In genomic region chr4:7481227-7481626, GRCh38 we compare ENCODE assay signal across 38 cellular contexts. TPM values are rescaled to one million over a fixed set of nuclear protein-coding genes. Genes with fewer than 3 reads are reported as not detected.
"Had no signal": no experiment of that assay in that cellular context is flagged by ENCODE, and none has a peak within 500 bp of the region (broad histone marks: within the 10 kb centered on the region; RNA-seq: fewer than 3 reads in every experiment).

No MANE protein-coding gene starts in this region.

- H3K4me3 ChIP-seq: ascending aorta, cardiac muscle cell had no signal

- H3K36me3 Mint-ChIP-seq: activated CD8-positive, alpha-beta memory T cell treated with anti-CD3 and anti-CD28 coated beads, Interleukin-2, amount 10 ng/mL, durations not matched to agents 7 days and 5 days; activated naive CD4-positive, alpha-beta T cell treated with anti-CD3 and anti-CD28 coated beads, Interleukin-2, amount 10 ng/mL, durations not matched to agents 7 days and 5 days; activated naive CD4-positive, alpha-beta T cell treated with anti-CD3 and anti-CD28 coated beads, Interleukin-2, amount 50 U/mL, for 24 hours; activated naive CD8-positive, alpha-beta T cell; activated naive CD8-positive, alpha-beta T cell treated with anti-CD3 and anti-CD28 coated beads, Interleukin-2, amount 10 ng/mL, durations not matched to agents 7 days and 5 days; brain had no signal

- ATAC-seq: activated CD4-positive, alpha-beta T cell treated with anti-CD3 and anti-CD28 coated beads for 36 hours; activated CD4-positive, CD25-positive, alpha-beta regulatory T cell treated with anti-CD3 and anti-CD28 coated beads, Interleukin-2, amount 50 U/mL, for 24 hours; activated CD8-positive, alpha-beta memory T cell treated with anti-CD3 and anti-CD28 coated beads, Interleukin-2, amount 10 ng/mL, durations not matched to agents 7 days and 5 days; activated CD8-positive, alpha-beta T cell treated with anti-CD3 and anti-CD28 coated beads, Interleukin-2, amount 10 ng/mL, durations not matched to agents 7 days and 5 days; activated naive CD8-positive, alpha-beta T cell treated with anti-CD3 and anti-CD28 coated beads, Interleukin-2, amount 50 U/mL, for 24 hours had no signal

- H3K4me1 ChIP-seq: ascending aorta had no signal

- H3K9me3 Mint-ChIP-seq: activated CD4-positive, alpha-beta memory T cell treated with anti-CD3 and anti-CD28 coated beads, Interleukin-2, amount 10 ng/mL, durations not matched to agents 7 days and 5 days; activated CD4-positive, alpha-beta T cell treated with anti-CD3 and anti-CD28 coated beads, Interleukin-2, amount 10 ng/mL, durations not matched to agents 7 days and 5 days; activated naive CD4-positive, alpha-beta T cell treated with anti-CD3 and anti-CD28 coated beads, Interleukin-2, amount 50 U/mL, for 24 hours; activated naive CD8-positive, alpha-beta T cell treated with anti-CD3 and anti-CD28 coated beads, Interleukin-2, amount 10 ng/mL, durations not matched to agents 7 days and 5 days; activated naive CD8-positive, alpha-beta T cell treated with anti-CD3 and anti-CD28 coated beads, Interleukin-2, amount 50 U/mL, for 24 hours; activated T-cell treated with anti-CD3 and anti-CD28 coated beads, Interleukin-2, amount 50 U/mL, for 24 hours; activated T-helper 2 cell treated with anti-CD3 and anti-CD28 coated beads, Interferon-gamma antibody, Interleukin-2, Interleukin-4, amounts not matched to agents 10 μg/mL and 5 μg/mL and 100 μg/mL, durations not matched to agents 14 hours and 24 hours and 36 hours; central memory CD8-positive, alpha-beta T cell; T-helper 1 cell treated with Interleukin-12 subunit alpha and Interleukin-12 subunit beta and Interleukin-4 antibody, amounts not matched to agents 30 μg/mL and 1 μg/mL, for 36 hours; T-helper 2 cell treated with Interferon-gamma antibody and Interleukin-4, amounts not matched to agents 5 μg/mL and 100 μg/mL, for 36 hours had no signal

- H3K4me1 Mint-ChIP-seq: activated CD4-positive, alpha-beta memory T cell treated with anti-CD3 and anti-CD28 coated beads, Interleukin-2, amount 10 ng/mL, durations not matched to agents 7 days and 5 days; activated CD4-positive, alpha-beta T cell treated with anti-CD3 and anti-CD28 coated beads for 36 hours; activated CD4-positive, alpha-beta T cell treated with anti-CD3 and anti-CD28 coated beads, Interleukin-2, amount 10 ng/mL, durations not matched to agents 7 days and 5 days; activated CD8-positive, alpha-beta memory T cell treated with anti-CD3 and anti-CD28 coated beads, Interleukin-2, amount 10 ng/mL, durations not matched to agents 7 days and 5 days; activated naive CD4-positive, alpha-beta T cell treated with anti-CD3 and anti-CD28 coated beads, Interleukin-2, amount 10 ng/mL, durations not matched to agents 7 days and 5 days; activated naive CD4-positive, alpha-beta T cell treated with anti-CD3 and anti-CD28 coated beads, Interleukin-2, amount 50 U/mL, for 24 hours; activated naive CD8-positive, alpha-beta T cell treated with anti-CD3 and anti-CD28 coated beads, Interleukin-2, amount 10 ng/mL, durations not matched to agents 7 days and 5 days; activated naive CD8-positive, alpha-beta T cell treated with anti-CD3 and anti-CD28 coated beads, Interleukin-2, amount 50 U/mL, for 24 hours; central memory CD8-positive, alpha-beta T cell had no signal

- DNase-seq: activated CD4-positive, alpha-beta memory T cell treated with anti-CD3 and anti-CD28 coated beads, Interleukin-2, amount 10 ng/mL, durations not matched to agents 7 days and 5 days; activated CD4-positive, alpha-beta T cell treated with anti-CD3 and anti-CD28 coated beads for 1 hour; activated CD4-positive, alpha-beta T cell treated with anti-CD3 and anti-CD28 coated beads for 36 hours; activated CD4-positive, alpha-beta T cell treated with anti-CD3 and anti-CD28 coated beads for 48 hours; activated CD4-positive, alpha-beta T cell treated with anti-CD3 and anti-CD28 coated beads, Interleukin-2, amount 10 ng/mL, durations not matched to agents 7 days and 5 days; activated CD4-positive, alpha-beta T cell treated with anti-CD3 and anti-CD28 coated beads, Interleukin-2, amount 50 U/mL, for 48 hours; activated CD4-positive, CD25-positive, alpha-beta regulatory T cell; activated CD8-positive, alpha-beta memory T cell treated with anti-CD3 and anti-CD28 coated beads for 24 hours; activated CD8-positive, alpha-beta memory T cell treated with anti-CD3 and anti-CD28 coated beads, Interleukin-2, amount 10 ng/mL, durations not matched to agents 7 days and 5 days; activated CD8-positive, alpha-beta memory T cell treated with anti-CD3 and anti-CD28 coated beads, Interleukin-2, amount 50 U/mL, for 48 hours; activated CD8-positive, alpha-beta T cell treated with anti-CD3 and anti-CD28 coated beads, Interleukin-2, amount 10 ng/mL, durations not matched to agents 7 days and 5 days; activated effector memory CD4-positive, alpha-beta T cell treated with Interleukin-2 at 50 U/mL for 16 hours; activated gamma-delta T cell; activated naive CD4-positive, alpha-beta T cell treated with anti-CD3 and anti-CD28 coated beads, Interleukin-2, amount 10 ng/mL, durations not matched to agents 7 days and 5 days; activated naive CD4-positive, alpha-beta T cell treated with Interleukin-2 at 50 U/mL for 16 hours; activated naive CD8-positive, alpha-beta T cell treated with anti-CD3 and anti-CD28 coated beads, Interleukin-2, amount 10 ng/mL, durations not matched to agents 7 days and 5 days; activated naive CD8-positive, alpha-beta T cell treated with anti-CD3 and anti-CD28 coated beads, Interleukin-2, amount 50 U/mL, for 24 hours; activated T-cell treated with anti-CD3 and anti-CD28 coated beads, Interleukin-2, amount 50 U/mL, for 24 hours; activated T-cell treated with anti-CD3 and anti-CD28 coated beads, Interleukin-2, amount 50 U/mL, for 48 hours; amygdala; anterior cingulate cortex; caudate nucleus; cerebellar nuclear complex; T-helper 1 cell; T-helper 2 cell; T-helper 9 cell had no signal

- H3K27me3 Mint-ChIP-seq: activated CD4-positive, alpha-beta memory T cell treated with anti-CD3 and anti-CD28 coated beads, Interleukin-2, amount 10 ng/mL, durations not matched to agents 7 days and 5 days; activated CD4-positive, alpha-beta T cell treated with anti-CD3 and anti-CD28 coated beads for 36 hours; activated CD4-positive, alpha-beta T cell treated with anti-CD3 and anti-CD28 coated beads, Interleukin-2, amount 10 ng/mL, durations not matched to agents 7 days and 5 days; activated CD8-positive, alpha-beta memory T cell treated with anti-CD3 and anti-CD28 coated beads, Interleukin-2, amount 10 ng/mL, durations not matched to agents 7 days and 5 days; activated naive CD8-positive, alpha-beta T cell; activated naive CD8-positive, alpha-beta T cell treated with anti-CD3 and anti-CD28 coated beads, Interleukin-2, amount 10 ng/mL, durations not matched to agents 7 days and 5 days; activated naive CD8-positive, alpha-beta T cell treated with anti-CD3 and anti-CD28 coated beads, Interleukin-2, amount 50 U/mL, for 24 hours; activated T-cell treated with anti-CD3 and anti-CD28 coated beads, Interleukin-2, amount 50 U/mL, for 24 hours had no signal

- H3K27ac Mint-ChIP-seq: activated CD4-positive, alpha-beta memory T cell treated with anti-CD3 and anti-CD28 coated beads, Interleukin-2, amount 10 ng/mL, durations not matched to agents 7 days and 5 days; activated CD4-positive, alpha-beta T cell treated with anti-CD3 and anti-CD28 coated beads for 36 hours; activated CD4-positive, alpha-beta T cell treated with anti-CD3 and anti-CD28 coated beads, Interleukin-2, amount 10 ng/mL, durations not matched to agents 7 days and 5 days; activated CD8-positive, alpha-beta memory T cell treated with anti-CD3 and anti-CD28 coated beads, Interleukin-2, amount 10 ng/mL, durations not matched to agents 7 days and 5 days; activated CD8-positive, alpha-beta T cell treated with anti-CD3 and anti-CD28 coated beads, Interleukin-2, amount 10 ng/mL, durations not matched to agents 7 days and 5 days; activated naive CD4-positive, alpha-beta T cell treated with anti-CD3 and anti-CD28 coated beads, Interleukin-2, amount 10 ng/mL, durations not matched to agents 7 days and 5 days; activated naive CD4-positive, alpha-beta T cell treated with anti-CD3 and anti-CD28 coated beads, Interleukin-2, amount 50 U/mL, for 24 hours; activated naive CD8-positive, alpha-beta T cell; activated naive CD8-positive, alpha-beta T cell treated with anti-CD3 and anti-CD28 coated beads, Interleukin-2, amount 10 ng/mL, durations not matched to agents 7 days and 5 days; activated naive CD8-positive, alpha-beta T cell treated with anti-CD3 and anti-CD28 coated beads, Interleukin-2, amount 50 U/mL, for 24 hours; activated T-cell treated with anti-CD3 and anti-CD28 coated beads, Interleukin-2, amount 50 U/mL, for 24 hours; activated T-helper 2 cell treated with anti-CD3 and anti-CD28 coated beads, Interferon-gamma antibody, Interleukin-2, Interleukin-4, amounts not matched to agents 10 μg/mL and 5 μg/mL and 100 μg/mL, durations not matched to agents 14 hours and 24 hours and 36 hours; brain; T-helper 1 cell treated with Interleukin-12 subunit alpha and Interleukin-12 subunit beta and Interleukin-4 antibody, amounts not matched to agents 30 μg/mL and 1 μg/mL, for 36 hours; T-helper 2 cell treated with Interferon-gamma antibody and Interleukin-4, amounts not matched to agents 5 μg/mL and 100 μg/mL, for 36 hours had no signal

- H3K4me3 Mint-ChIP-seq: activated CD4-positive, alpha-beta memory T cell treated with anti-CD3 and anti-CD28 coated beads, Interleukin-2, amount 10 ng/mL, durations not matched to agents 7 days and 5 days; activated CD4-positive, alpha-beta T cell treated with anti-CD3 and anti-CD28 coated beads for 36 hours; activated CD4-positive, alpha-beta T cell treated with anti-CD3 and anti-CD28 coated beads, Interleukin-2, amount 10 ng/mL, durations not matched to agents 7 days and 5 days; activated CD8-positive, alpha-beta memory T cell treated with anti-CD3 and anti-CD28 coated beads, Interleukin-2, amount 10 ng/mL, durations not matched to agents 7 days and 5 days; activated CD8-positive, alpha-beta T cell treated with anti-CD3 and anti-CD28 coated beads, Interleukin-2, amount 10 ng/mL, durations not matched to agents 7 days and 5 days; activated naive CD4-positive, alpha-beta T cell treated with anti-CD3 and anti-CD28 coated beads, Interleukin-2, amount 10 ng/mL, durations not matched to agents 7 days and 5 days; activated naive CD4-positive, alpha-beta T cell treated with anti-CD3 and anti-CD28 coated beads, Interleukin-2, amount 50 U/mL, for 24 hours; activated naive CD8-positive, alpha-beta T cell; activated naive CD8-positive, alpha-beta T cell treated with anti-CD3 and anti-CD28 coated beads, Interleukin-2, amount 10 ng/mL, durations not matched to agents 7 days and 5 days; activated naive CD8-positive, alpha-beta T cell treated with anti-CD3 and anti-CD28 coated beads, Interleukin-2, amount 50 U/mL, for 24 hours; activated T-cell treated with anti-CD3 and anti-CD28 coated beads, Interleukin-2, amount 50 U/mL, for 24 hours; brain; central memory CD8-positive, alpha-beta T cell; T-helper 1 cell treated with Interleukin-12 subunit alpha and Interleukin-12 subunit beta and Interleukin-4 antibody, amounts not matched to agents 30 μg/mL and 1 μg/mL, for 36 hours; T-helper 2 cell treated with Interferon-gamma antibody and Interleukin-4, amounts not matched to agents 5 μg/mL and 100 μg/mL, for 36 hours had no signal

- H3K27me3 ChIP-seq: ascending aorta, cardiac muscle cell had no signal

- H3K9me3 ChIP-seq: ascending aorta had no signal

- H3K27ac ChIP-seq: ascending aorta, cardiac muscle cell, VCaP had no signal

- H3K36me3 ChIP-seq: ascending aorta, cardiac muscle cell had no signal

RNA-seq across cellular contexts. Expression of gene PSAPL1, which starts 46.5 kb away (rescaled TPM):
- total RNA-seq: activated CD4-positive, alpha-beta memory T cell treated with anti-CD3 and anti-CD28 coated beads, Interleukin-2, amount 10 ng/mL, durations not matched to agents 7 days and 5 days; activated CD4-positive, alpha-beta T cell treated with anti-CD3 and anti-CD28 coated beads for 36 hours; activated CD4-positive, alpha-beta T cell treated with anti-CD3 and anti-CD28 coated beads, Interleukin-2, amount 10 ng/mL, durations not matched to agents 7 days and 5 days; activated CD8-positive, alpha-beta memory T cell treated with anti-CD3 and anti-CD28 coated beads, Interleukin-2, amount 10 ng/mL, durations not matched to agents 7 days and 5 days; activated CD8-positive, alpha-beta T cell treated with anti-CD3 and anti-CD28 coated beads, Interleukin-2, amount 10 ng/mL, durations not matched to agents 7 days and 5 days; activated naive CD8-positive, alpha-beta T cell treated with anti-CD3 and anti-CD28 coated beads, Interleukin-2, amount 10 ng/mL, durations not matched to agents 7 days and 5 days; activated T-helper 2 cell treated with anti-CD3 and anti-CD28 coated beads, Interferon-gamma antibody, Interleukin-2, Interleukin-4, amounts not matched to agents 10 μg/mL and 5 μg/mL and 100 μg/mL, durations not matched to agents 14 hours and 24 hours and 36 hours; ascending aorta; bronchial epithelial cell had no signal
